Comparison of ENCODE assay signal across 23 cellular contexts in the genomic region with DNA sequence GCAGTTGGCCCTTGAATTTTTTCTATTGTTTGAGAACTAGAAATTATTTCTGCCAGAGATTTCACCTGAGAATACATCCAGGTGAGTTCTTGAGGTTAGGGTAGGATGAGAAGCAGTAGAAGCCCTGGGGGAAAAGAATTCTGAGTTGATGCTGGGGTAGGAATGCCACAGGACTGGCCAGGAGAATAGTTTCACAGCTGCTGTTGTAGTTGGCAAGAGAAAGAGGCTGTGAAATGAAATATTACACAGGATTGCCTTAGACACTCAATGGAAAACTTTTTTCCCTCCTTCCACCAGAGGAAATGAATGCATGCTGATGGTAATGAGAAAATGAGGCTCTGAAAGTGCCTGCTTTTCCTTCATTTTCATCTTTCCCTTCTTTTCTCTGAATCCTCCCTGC. TPM values are rescaled to one million over a fixed set of nuclear protein-coding genes. Genes with fewer than 3 reads are reported as not detected.
DNase-seq lines count a peak whose midpoint lies in the region; ATAC-seq and TF ChIP-seq lines count a peak whose summit lies in the region.
"Had no signal": no experiment of that assay in that cellular context is flagged by ENCODE, and none has a peak within 500 bp of the region (broad histone marks: within the 10 kb centered on the region; RNA-seq: fewer than 3 reads in every experiment).

No MANE protein-coding gene starts in this region.

- H3K4me3 ChIP-seq in GM23248, result no peak overlapping the region
- H3K4me3 ChIP-seq in fibroblast of the aortic adventitia (ENCODE audit: low read depth, low read length), result no peak overlapping the region
- no peak overlapping the region for H3K4me3 ChIP-seq in ovary
- no peak overlapping the region for H3K4me3 ChIP-seq in effector memory CD4-positive, alpha-beta T cell (ENCODE audit: insufficient read depth, low read depth, low read length, poor library complexity, severe bottlenecking)
- H3K4me3 ChIP-seq: heart left ventricle had no signal

- H2AFZ ChIP-seq in GM23248, result no peak overlapping the region

- H3K27me3 ChIP-seq in GM23248 (replicated peaks; ENCODE audit: insufficient read depth) (no peaks in the 10 kb centered on the region), ovary (no peaks in the 10 kb centered on the region)
- H3K27me3 ChIP-seq in effector memory CD4-positive, alpha-beta T cell (replicated peaks; ENCODE audit: control insufficient read depth, insufficient read depth, low read length, poor library complexity, severe bottlenecking), result no peaks in the 10 kb centered on the region
- H3K27me3 ChIP-seq: heart left ventricle had no signal

- TF ChIP-seq CTCF in chondrocyte (IDR thresholded peaks at IDR 0.05) (no peak), fibroblast of the aortic adventitia (IDR thresholded peaks at IDR 0.05; ENCODE audit: insufficient read depth, low read length) (no peak), ovary (IDR thresholded peaks at IDR 0.05) (no peak)

- H3K27ac ChIP-seq in GM23248 (peak overlapping the region; percentile 24), ovary (no peak overlapping the region)
- H3K27ac ChIP-seq in effector memory CD4-positive, alpha-beta T cell (ENCODE audit: insufficient read depth, low read length, poor library complexity, severe bottlenecking), result no peak overlapping the region

- no peaks in the 10 kb centered on the region for H3K9me3 Mint-ChIP-seq in chondrocyte (ENCODE audit: low read depth)
- no peaks in the 10 kb centered on the region for H3K9me3 Mint-ChIP-seq in stimulated activated memory B cell treated with anti-CD40 and anti-IgM and Interleukin-4, amounts not matched to agents 10 μg/mL and 1 μg/mL and 100 μg/mL, for 72 hours

- no peak overlapping the region for H3K4me3 Mint-ChIP-seq in chondrocyte (ENCODE audit: unreplicated experiment)
- no peak overlapping the region for H3K4me3 Mint-ChIP-seq in stimulated activated memory B cell treated with anti-CD40 and anti-IgM and Interleukin-4, amounts not matched to agents 10 μg/mL and 1 μg/mL and 100 μg/mL, for 72 hours
- H3K4me3 Mint-ChIP-seq: activated B cell treated with CpG ODN at 0.5 μM for 24 hours; activated CD4-positive, alpha-beta memory T cell treated with anti-CD3 and anti-CD28 coated beads for 36 hours; activated naive CD8-positive, alpha-beta T cell; CD4-positive, alpha-beta memory T cell; endodermal cell had no signal

- peaks cover 18% of the 10 kb centered on the region for H3K4me1 ChIP-seq in GM23248 (ENCODE audit: insufficient read depth)
- peaks cover 1% of the 10 kb centered on the region for H3K4me1 ChIP-seq in ovary (ENCODE audit: insufficient read depth)
- no peaks in the 10 kb centered on the region for H3K4me1 ChIP-seq in effector memory CD4-positive, alpha-beta T cell (ENCODE audit: control insufficient read depth, insufficient read depth, low read length, poor library complexity, severe bottlenecking)

- peaks cover 23% of the 10 kb centered on the region for H3K4me1 Mint-ChIP-seq in chondrocyte (ENCODE audit: low read depth)
- H3K4me1 Mint-ChIP-seq in stimulated activated memory B cell treated with anti-CD40 and anti-IgM and Interleukin-4, amounts not matched to agents 10 μg/mL and 1 μg/mL and 100 μg/mL, for 72 hours, result peaks cover 16% of the 10 kb centered on the region

- in situ Hi-C loops in GM23248 (cut with MboI), result no loop called here

- H3F3A ChIP-seq in GM23248 (ENCODE audit: insufficient read depth), result peaks cover 15% of the 10 kb centered on the region; the same call in 1 of the 2 replicates

- intact Hi-C loops in ovary (cut with DNase I), result no loop called here

- no peak for TF ChIP-seq EP300 in ovary (IDR thresholded peaks at IDR 0.05)

- peak overlapping the region; percentile 96 for H3K27ac Mint-ChIP-seq in chondrocyte (ENCODE audit: unreplicated experiment)
- peak overlapping the region; percentile 42 for H3K27ac Mint-ChIP-seq in stimulated activated memory B cell treated with anti-CD40 and anti-IgM and Interleukin-4, amounts not matched to agents 10 μg/mL and 1 μg/mL and 100 μg/mL, for 72 hours
- H3K27ac Mint-ChIP-seq: activated B cell treated with CpG ODN at 0.5 μM for 24 hours; activated CD4-positive, alpha-beta memory T cell treated with anti-CD3 and anti-CD28 coated beads for 36 hours; activated naive CD8-positive, alpha-beta T cell; endodermal cell had no signal

- H3K36me3 Mint-ChIP-seq in chondrocyte (ENCODE audit: low read depth), result peaks cover 2% of the 10 kb centered on the region
- H3K36me3 Mint-ChIP-seq in stimulated activated memory B cell treated with anti-CD40 and anti-IgM and Interleukin-4, amounts not matched to agents 10 μg/mL and 1 μg/mL and 100 μg/mL, for 72 hours, result peaks cover 40% of the 10 kb centered on the region

- H3K36me3 ChIP-seq in GM23248 (ENCODE audit: low read depth), result no peaks in the 10 kb centered on the region
- H3K36me3 ChIP-seq in ovary, result no peaks in the 10 kb centered on the region
- H3K36me3 ChIP-seq in effector memory CD4-positive, alpha-beta T cell (ENCODE audit: control insufficient read depth, insufficient read depth, low read length), result no peaks in the 10 kb centered on the region
- H3K36me3 ChIP-seq: heart left ventricle had no signal

- DNase-seq in GM23248 (peak; percentile 60), chondrocyte (ENCODE audit: low spot score) (no peak), fibroblast of the aortic adventitia (ENCODE audit: low read depth) (peak; percentile 79), ovary (no peak), NCI-H748 treated with DMSO at 0.1 percent for 48 hours (lab: John Stamatoyannopoulos, UW) (no peak)
- DNase-seq in effector memory CD4-positive, alpha-beta T cell, result no peak
- DNase-seq: activated B cell treated with CpG ODN at 0.5 μM for 24 hours; activated CD4-positive, alpha-beta memory T cell treated with anti-CD3 and anti-CD28 coated beads for 36 hours; CD4-positive, alpha-beta memory T cell; DMS 273 treated with DMSO at 0.1 percent for 48 hours; endodermal cell; heart left ventricle; NCI-H1092; NCI-H1930; NCI-H226; OCI-M1; Right ventricle myocardium superior; stimulated activated naive CD4-positive, alpha-beta T cell; T-helper 9 cell had no signal

- H3K4me2 ChIP-seq in GM23248 (ENCODE audit: unreplicated experiment), result peak overlapping the region; percentile 5

- H3K9ac ChIP-seq in GM23248, result no peak overlapping the region

- H3K9me2 ChIP-seq in GM23248 (ENCODE audit: insufficient read depth), result no peaks in the 10 kb centered on the region

- no peak for ATAC-seq in stimulated activated memory B cell treated with anti-CD40 and anti-IgM and Interleukin-4, amounts not matched to agents 10 μg/mL and 1 μg/mL and 100 μg/mL, for 72 hours
- ATAC-seq in HG02623 (IDR thresholded peaks at IDR 0.05; ENCODE audit: unreplicated experiment), result no peak
- ATAC-seq: HCT116 had no signal

- no peak for TF ChIP-seq POLR2A in ovary (IDR thresholded peaks at IDR 0.05)

- no peaks in the 10 kb centered on the region for H3K27me3 Mint-ChIP-seq in chondrocyte (ENCODE audit: low read depth)
- H3K27me3 Mint-ChIP-seq in stimulated activated memory B cell treated with anti-CD40 and anti-IgM and Interleukin-4, amounts not matched to agents 10 μg/mL and 1 μg/mL and 100 μg/mL, for 72 hours, result no peaks in the 10 kb centered on the region
- H3K27me3 Mint-ChIP-seq: activated B cell treated with CpG ODN at 0.5 μM for 24 hours; activated CD4-positive, alpha-beta memory T cell treated with anti-CD3 and anti-CD28 coated beads for 36 hours; activated naive CD8-positive, alpha-beta T cell; CD4-positive, alpha-beta memory T cell had no signal

- no peaks in the 10 kb centered on the region for H4K20me1 ChIP-seq in GM23248 (ENCODE audit: insufficient read depth)

- H3K9me3 ChIP-seq in GM23248 (ENCODE audit: low read depth), result no peaks in the 10 kb centered on the region
- no peaks in the 10 kb centered on the region for H3K9me3 ChIP-seq in ovary
- H3K9me3 ChIP-seq in effector memory CD4-positive, alpha-beta T cell (ENCODE audit: control insufficient read depth, low read length), result no peaks in the 10 kb centered on the region
- H3K9me3 ChIP-seq: heart left ventricle had no signal

- peaks cover 76% of the 10 kb centered on the region for H3K79me2 ChIP-seq in GM23248 (ENCODE audit: insufficient read depth)

RNA-seq across cellular contexts. Expression of a gene that starts 54.6 kb away (rescaled TPM):
- total RNA-seq in GM23248 (2014; rRNA removed; shearing (Covaris generic)), result 5.9 and 15.7 TPM in 2 replicates
- polyA plus RNA-seq in GM23248 (2016; fragmentation: Nextera tagmentation; extraction: Ambion mirVana) (7.0 TPM in 2 replicates), ovary (1 to 10 TPM; 3.1 to 4.8 TPM)
- total RNA-seq in chondrocyte (8.6 to 12.0 TPM (median 9.6 TPM) in 3 replicates), fibroblast of the aortic adventitia (ENCODE audit: low replicate concordance) (12.5 and 17.9 TPM in 2 replicates), ovary (10 to 100 TPM; 12.3 to 22.8 (median 15.7) TPM)

Comparison
In these comparisons a context has a peak if more than half of its experiments do, and no peak if none do; other contexts are left out.
1. DNase-seq: peak in GM23248 (single experiment) and fibroblast of the aortic adventitia (single experiment); none in chondrocyte (single experiment), ovary (0 of 5), effector memory CD4-positive, alpha-beta T cell (0 of 3) and NCI-H748 treated with DMSO at 0.1 percent for 48 hours (single experiment).